Comparison of ENCODE assay signal across 8 cellular contexts in the genomic region with DNA sequence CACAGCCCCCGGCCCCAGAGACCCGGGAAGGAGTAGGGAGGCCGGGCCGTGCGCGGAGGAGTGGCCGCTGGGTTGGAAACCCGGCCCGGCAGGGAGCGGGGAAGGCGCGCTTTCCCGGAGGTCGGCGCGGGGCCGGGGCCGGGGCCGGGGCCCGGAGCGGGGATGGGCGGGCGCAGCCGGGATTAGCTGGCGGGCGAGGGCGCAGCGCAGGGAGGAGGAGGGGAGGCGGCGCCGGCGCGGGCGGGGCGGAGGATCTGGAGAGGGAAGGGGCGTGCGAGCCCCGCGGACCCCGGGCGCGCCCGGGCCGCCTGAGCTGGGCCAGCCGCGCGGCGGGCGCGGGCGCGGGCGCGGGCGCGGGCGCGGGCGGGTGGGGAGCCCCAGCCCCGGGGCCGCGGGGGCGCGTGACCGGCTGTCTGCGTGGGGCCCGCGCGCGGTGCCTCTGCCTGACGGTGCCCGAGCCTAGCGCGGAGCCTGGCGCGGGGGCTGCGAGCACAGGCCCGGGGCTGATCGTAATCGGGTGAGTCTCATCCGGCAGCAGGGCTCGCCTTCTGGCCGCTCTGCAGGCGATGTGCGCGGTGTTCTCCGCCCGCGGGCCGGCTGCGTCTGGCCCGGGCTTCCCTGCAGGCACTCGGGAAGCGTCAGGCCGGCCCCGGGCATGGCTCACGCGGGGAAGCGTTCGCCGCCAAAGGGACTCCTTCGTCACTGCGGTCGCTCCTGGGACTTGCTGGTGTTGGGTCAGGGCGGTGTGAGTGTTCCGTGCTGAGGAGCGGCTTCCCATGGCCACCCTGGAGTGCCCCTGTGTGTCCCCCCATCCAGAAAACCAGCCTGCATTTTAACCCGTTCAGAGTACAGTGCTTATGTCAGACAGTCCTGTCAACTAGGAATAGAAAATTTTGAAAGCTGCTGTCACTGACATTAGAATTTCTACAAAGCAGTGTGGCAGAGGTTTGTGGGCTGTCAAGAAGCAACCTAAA. TPM values are rescaled to one million over a fixed set of nuclear protein-coding genes. Genes with fewer than 3 reads are reported as not detected.
A peak's percentile ranks its signal among the peaks of the same experiment; 100 is the strongest.
DNase-seq lines count a peak whose midpoint lies in the region; ATAC-seq and TF ChIP-seq lines count a peak whose summit lies in the region.

No MANE protein-coding gene starts in this region.

- H3K4me1 Mint-ChIP-seq in IgD-negative memory B cell: peaks cover 0 to 13% (median 11%) of the 10 kb centered on the region in 3 donors
- peaks cover 9% of the 10 kb centered on the region for H3K4me1 Mint-ChIP-seq in activated naive CD8-positive, alpha-beta T cell treated with anti-CD3 and anti-CD28 coated beads, Interleukin-2, amount 10 ng/mL, durations not matched to agents 7 days and 5 days

- POLR2A ChIA-PET in activated naive CD8-positive, alpha-beta T cell treated with anti-CD3 and anti-CD28 coated beads, Interleukin-2, amount 10 ng/mL, durations not matched to agents 7 days and 5 days (lab: Charles Lee): interaction anchor here (1.1 kb wide), 1 partner anchor 46 kb away, joined by 3 read pairs; a partner anchor contains a TSS
- POLR2A ChIA-PET in OCI-LY7 (lab: Charles Lee): no interaction called here

- H2AFZ ChIP-seq in osteoblast (ENCODE audit: low read length) (peak overlapping the region; percentile 93), OCI-LY7 (ENCODE audit: low read length) (no peak overlapping the region)

- peak; percentile 39 for ATAC-seq in GM21390 (IDR thresholded peaks at IDR 0.05; ENCODE audit: unreplicated experiment)
- ATAC-seq in activated naive CD8-positive, alpha-beta T cell treated with anti-CD3 and anti-CD28 coated beads, Interleukin-2, amount 10 ng/mL, durations not matched to agents 7 days and 5 days (ENCODE audit: low read depth): peak; percentile 76

- H3K9me3 ChIP-seq in cardiac muscle cell (ENCODE audit: low read depth): no peaks in the 10 kb centered on the region
- H3K9me3 ChIP-seq in osteoblast (ENCODE audit: low read depth, low read length): no peaks in the 10 kb centered on the region
- H3K9me3 ChIP-seq in OCI-LY7 (ENCODE audit: low read length): no peaks in the 10 kb centered on the region

- no peaks in the 10 kb centered on the region for H4K20me1 ChIP-seq in osteoblast (ENCODE audit: insufficient read depth, low read length)
- no peaks in the 10 kb centered on the region for H4K20me1 ChIP-seq in OCI-LY7 (ENCODE audit: insufficient read depth, low read length)

- H3K9me2 ChIP-seq in OCI-LY7 (ENCODE audit: insufficient read depth, low read length): no peaks in the 10 kb centered on the region

- no peaks in the 10 kb centered on the region for H3K36me3 ChIP-seq in cardiac muscle cell
- H3K36me3 ChIP-seq in osteoblast (ENCODE audit: insufficient read depth, low read length): no peaks in the 10 kb centered on the region
- H3K36me3 ChIP-seq in OCI-LY7 (ENCODE audit: insufficient read depth, low read length): no peaks in the 10 kb centered on the region

- H3K27ac Mint-ChIP-seq in IgD-negative memory B cell: no peak overlapping the region
- H3K27ac Mint-ChIP-seq in activated naive CD8-positive, alpha-beta T cell treated with anti-CD3 and anti-CD28 coated beads, Interleukin-2, amount 10 ng/mL, durations not matched to agents 7 days and 5 days: no peak overlapping the region

- H3K9me3 Mint-ChIP-seq in IgD-negative memory B cell: no peaks in the 10 kb centered on the region
- no peaks in the 10 kb centered on the region for H3K9me3 Mint-ChIP-seq in activated naive CD8-positive, alpha-beta T cell treated with anti-CD3 and anti-CD28 coated beads, Interleukin-2, amount 10 ng/mL, durations not matched to agents 7 days and 5 days

- peak overlapping the region; percentile 70 for H3K4me3 ChIP-seq in cardiac muscle cell
- peak overlapping the region; percentile 73 for H3K4me3 ChIP-seq in osteoblast (ENCODE audit: insufficient read depth, low read length)
- no peak overlapping the region for H3K4me3 ChIP-seq in OCI-LY7 (ENCODE audit: low read depth, low read length, poor library complexity, severe bottlenecking)

- CTCF ChIA-PET in OCI-LY7 (lab: Charles Lee; ENCODE audit: unreplicated experiment): no interaction called here

- H3K4me2 ChIP-seq in osteoblast (ENCODE audit: insufficient read depth, low read length) (peak overlapping the region; percentile 82), OCI-LY7 (ENCODE audit: low read length) (no peak overlapping the region)

- intact Hi-C loops in OCI-LY7 (cut with micrococcal nuclease; ENCODE audit: unreplicated experiment): no loop called here

- TF ChIP-seq CTCF in cardiac muscle cell (IDR thresholded peaks at IDR 0.05; ENCODE audit: low read depth, low read length): no peak
- no peak for TF ChIP-seq CTCF in osteoblast (IDR thresholded peaks at IDR 0.05; ENCODE audit: extremely low read depth, low read depth, low read length)
- no peak for TF ChIP-seq CTCF in OCI-LY7 (conservative IDR thresholded peaks at IDR 0.05; ENCODE audit: low read length)

- H3K27me3 Mint-ChIP-seq in IgD-negative memory B cell: peaks cover 35% of the 10 kb centered on the region
- peaks cover 44% of the 10 kb centered on the region for H3K27me3 Mint-ChIP-seq in activated naive CD8-positive, alpha-beta T cell treated with anti-CD3 and anti-CD28 coated beads, Interleukin-2, amount 10 ng/mL, durations not matched to agents 7 days and 5 days

- peaks cover 4% of the 10 kb centered on the region for H3K36me3 Mint-ChIP-seq in IgD-negative memory B cell
- H3K36me3 Mint-ChIP-seq in activated naive CD8-positive, alpha-beta T cell treated with anti-CD3 and anti-CD28 coated beads, Interleukin-2, amount 10 ng/mL, durations not matched to agents 7 days and 5 days: no peaks in the 10 kb centered on the region

- BruUV-seq in OCI-LY7 (replicated peaks; lab: Mats Ljungman, UMichigan): no TSS peak

- H3K27ac ChIP-seq in cardiac muscle cell (peak overlapping the region; percentile 37), osteoblast (ENCODE audit: low read depth, low read length) (no peak overlapping the region), OCI-LY7 (ENCODE audit: low read depth, low read length, poor library complexity, severe bottlenecking) (no peak overlapping the region)

- no peaks in the 10 kb centered on the region for H3K4me1 ChIP-seq in cardiac muscle cell (ENCODE audit: low read depth)
- peaks cover 8% of the 10 kb centered on the region for H3K4me1 ChIP-seq in osteoblast (ENCODE audit: insufficient read depth, low read length)
- no peaks in the 10 kb centered on the region for H3K4me1 ChIP-seq in OCI-LY7 (ENCODE audit: insufficient read depth, low read length, poor library complexity, severe bottlenecking)

- DNase-seq in Daoy (ENCODE audit: low read depth): peak; percentile 33
- DNase-seq in activated naive CD8-positive, alpha-beta T cell treated with anti-CD3 and anti-CD28 coated beads, Interleukin-2, amount 10 ng/mL, durations not matched to agents 7 days and 5 days: peak; percentile 45
- peak; percentile 75 to 87 for DNase-seq in cardiac muscle cell (ENCODE audit: low read depth in 1 of 2, low spot score in 1 of 2)
- DNase-seq in osteoblast (ENCODE audit: insufficient read length, low spot score, missing footprints): peak; percentile 97
- DNase-seq in stimulated activated naive CD4-positive, alpha-beta T cell (lab: John Stamatoyannopoulos, UW): no peak
- DNase-seq in OCI-LY7 (ENCODE audit: low spot score): no peak

- no peaks in the 10 kb centered on the region for H3K79me2 ChIP-seq in osteoblast (ENCODE audit: insufficient read depth, low read length)
- H3K79me2 ChIP-seq in OCI-LY7 (ENCODE audit: insufficient read depth, low read depth, low read length): no peaks in the 10 kb centered on the region

- H3K27me3 ChIP-seq in cardiac muscle cell (peaks cover 25% of the 10 kb centered on the region), osteoblast (ENCODE audit: insufficient read depth, low read length) (peaks cover 10% of the 10 kb centered on the region)

- peak overlapping the region; percentile 16 to 89 (median 75) for H3K4me3 Mint-ChIP-seq in IgD-negative memory B cell
- H3K4me3 Mint-ChIP-seq in activated naive CD8-positive, alpha-beta T cell treated with anti-CD3 and anti-CD28 coated beads, Interleukin-2, amount 10 ng/mL, durations not matched to agents 7 days and 5 days: peak overlapping the region; percentile 76

RNA-seq across cellular contexts. Expression of a gene that starts 40.4 kb away (rescaled TPM):
- 1.5 and 3.4 TPM in 2 replicates for total RNA-seq in Daoy (2014; rRNA removed; shearing (Covaris generic))
- not detected for polyA plus RNA-seq in IgD-negative memory B cell
- 1 to 10 TPM in 1 of 2 experiments, under 1 TPM in 1; 0.88 to 1.4 TPM for total RNA-seq in activated naive CD8-positive, alpha-beta T cell treated with anti-CD3 and anti-CD28 coated beads, Interleukin-2, amount 10 ng/mL, durations not matched to agents 7 days and 5 days
- 9.1 and 9.8 TPM in 2 replicates for total RNA-seq in cardiac muscle cell
- polyA plus RNA-seq in cardiac muscle cell: 9.4 and 14.1 TPM in 2 replicates
- total RNA-seq in osteoblast: 3.3 and 12.7 TPM in 2 replicates
- not detected in 2 replicates for total RNA-seq in OCI-LY7 (2014; rRNA removed; shearing (Covaris generic))
- not detected in 2 replicates for total RNA-seq in OCI-LY7 (2022)

RNA-seq across cellular contexts. Expression of a gene that starts 46.5 kb away (rescaled TPM):
- 11.3 and 18.2 TPM in 2 replicates for total RNA-seq in Daoy (2014; rRNA removed; shearing (Covaris generic))
- 18.9 TPM for polyA plus RNA-seq in IgD-negative memory B cell
- 10 to 100 TPM; 18.3 to 19.2 TPM for total RNA-seq in activated naive CD8-positive, alpha-beta T cell treated with anti-CD3 and anti-CD28 coated beads, Interleukin-2, amount 10 ng/mL, durations not matched to agents 7 days and 5 days
- total RNA-seq in cardiac muscle cell: 4.8 and 7.3 TPM in 2 replicates
- polyA plus RNA-seq in cardiac muscle cell: 5.9 and 7.2 TPM in 2 replicates
- total RNA-seq in osteoblast: 29.0 and 41.8 TPM in 2 replicates
- 6.2 and 6.9 TPM in 2 replicates for total RNA-seq in OCI-LY7 (2014; rRNA removed; shearing (Covaris generic))
- 10.8 and 12.5 TPM in 2 replicates for total RNA-seq in OCI-LY7 (2022)

Comparison
In these comparisons a context has a peak if more than half of its experiments do, and no peak if none do; other contexts are left out.
1. DNase-seq: peak in Daoy (single experiment), activated naive CD8-positive, alpha-beta T cell treated with anti-CD3 and anti-CD28 coated beads, Interleukin-2, amount 10 ng/mL, durations not matched to agents 7 days and 5 days (single experiment), cardiac muscle cell (2 of 2) and osteoblast (single experiment); none in stimulated activated naive CD4-positive, alpha-beta T cell (0 of 6) and OCI-LY7 (single experiment).